In genomic region chrX:151398346-151398745, GRCh38 we compare ENCODE assay signal across 12 cellular contexts. TPM values are rescaled to one million over a fixed set of nuclear protein-coding genes. Genes with fewer than 3 reads are reported as not detected.
DNase-seq lines count a peak whose midpoint lies in the region; ATAC-seq and TF ChIP-seq lines count a peak whose summit lies in the region.
"Had no signal": no experiment of that assay in that cellular context is flagged by ENCODE, and none has a peak within 500 bp of the region (broad histone marks: within the 10 kb centered on the region; RNA-seq: fewer than 3 reads in every experiment).

No MANE protein-coding gene starts in this region.

- no peak overlapping the region; the same call in 1 of the 2 replicates for H3K9ac ChIP-seq in iPS-20b (ENCODE audit: low read depth, low read length)

- H3K36me3 ChIP-seq in iPS-20b (ENCODE audit: insufficient read depth, low read depth, low read length): peaks cover 3% of the 10 kb centered on the region; the same call in 1 of the 2 replicates
- H3K36me3 ChIP-seq: SJCRH30 had no signal

- no peaks in the 10 kb centered on the region for H3K9me3 ChIP-seq in iPS-20b (ENCODE audit: insufficient read depth, low read depth, low read length)
- H3K9me3 ChIP-seq: SJCRH30 had no signal

- POLR2A ChIA-PET in AG04449 (lab: Yijun Ruan, JAX) (interaction anchor here (1.1 kb wide), 1 partner anchor 21 kb away, joined by 5 read pairs; no protein-coding TSS in a partner anchor), WTC11 (lab: Charles Lee) (no interaction called here)

- no peaks in the 10 kb centered on the region; the same call in 1 of the 2 replicates for H3K4me1 ChIP-seq in iPS-20b (ENCODE audit: insufficient read depth, low read length)

- no peaks in the 10 kb centered on the region for H3K27me3 ChIP-seq in iPS-20b (ENCODE audit: insufficient read depth, low read length)
- H3K27me3 ChIP-seq: SJCRH30 had no signal

- H3K36me3 Mint-ChIP-seq in WTC11: no peaks in the 10 kb centered on the region

- H3K4me1 Mint-ChIP-seq in WTC11: peaks cover 14% of the 10 kb centered on the region

- H3K27ac ChIP-seq in iPS-20b (ENCODE audit: low read length): no peak overlapping the region

- TF ChIP-seq CTCF in AG04449 (IDR thresholded peaks at IDR 0.05; ENCODE audit: insufficient read depth, low read length, missing control alignments) (no peak), GM12875 (IDR thresholded peaks at IDR 0.05; ENCODE audit: borderline replicate concordance, insufficient read depth, low read depth, low read length) (no peak), WTC11 (IDR thresholded peaks at IDR 0.05) (no peak)

- no peaks in the 10 kb centered on the region for H3K27me3 Mint-ChIP-seq in WTC11 (ENCODE audit: low read depth)

- H3K4me3 ChIP-seq in AG04449 (ENCODE audit: low read depth, low read length) (peak overlapping the region; percentile 81), GM12875 (ENCODE audit: low read depth, low read length) (peak overlapping the region; percentile 85), iPS-20b (ENCODE audit: low read length) (peak overlapping the region; percentile 91; the same call in 1 of the 2 replicates)

- H3K27ac Mint-ChIP-seq in WTC11: no peak overlapping the region

- ATAC-seq in WTC11 (no peak), HG03342 (IDR thresholded peaks at IDR 0.05; ENCODE audit: unreplicated experiment) (no peak)
- ATAC-seq: left lobe of liver had no signal

- peak overlapping the region; percentile 85 for H3K4me3 Mint-ChIP-seq in WTC11

- CTCF ChIA-PET in AG04449 (lab: Yijun Ruan, JAX) (no interaction called here), WTC11 (lab: Charles Lee) (no interaction called here)

- DNase-seq in AG04449 (ENCODE audit: low read depth, low spot score): no peak
- no peak for DNase-seq in WTC11 (ENCODE audit: low spot score)
- no peak for DNase-seq in 8988T
- no peak for DNase-seq in stimulated activated CD4-positive, alpha-beta T cell treated with anti-CD3 and anti-CD28 coated beads, Interleukin-2, amount 100 ng/mL, for 24 hours
- DNase-seq in foreskin melanocyte: no peak
- DNase-seq: effector CD4-positive, alpha-beta T cell; NCI-H1436 had no signal

- H3K9me3 Mint-ChIP-seq in WTC11: no peaks in the 10 kb centered on the region

TF ChIP-seq in WTC11, 78 proteins besides CTCF, POLR2A, EP300 and RAD21:
- no peak for TF ChIP-seq ZNF317 (CRISPR knock-in tag; IDR thresholded peaks at IDR 0.05; ENCODE audit: borderline replicate concordance, low read depth)
- TF ChIP-seq ETV6 (CRISPR knock-in tag; IDR thresholded peaks at IDR 0.05): no peak
- no peak for TF ChIP-seq AR (CRISPR knock-in tag; IDR thresholded peaks at IDR 0.05)
- TF ChIP-seq GTF2I (CRISPR knock-in tag; conservative IDR thresholded peaks at IDR 0.05): no peak
- no peak for TF ChIP-seq MYBL2 (CRISPR knock-in tag; IDR thresholded peaks at IDR 0.05)
- no peak for TF ChIP-seq GRHL2 (CRISPR knock-in tag; IDR thresholded peaks at IDR 0.05; ENCODE audit: insufficient replicate concordance, severe bottlenecking)
- TF ChIP-seq NR1H2 (CRISPR knock-in tag; IDR thresholded peaks at IDR 0.05): no peak
- no peak for TF ChIP-seq ELF4 (CRISPR knock-in tag; IDR thresholded peaks at IDR 0.05; ENCODE audit: low read depth)
- TF ChIP-seq, protein P1, sequence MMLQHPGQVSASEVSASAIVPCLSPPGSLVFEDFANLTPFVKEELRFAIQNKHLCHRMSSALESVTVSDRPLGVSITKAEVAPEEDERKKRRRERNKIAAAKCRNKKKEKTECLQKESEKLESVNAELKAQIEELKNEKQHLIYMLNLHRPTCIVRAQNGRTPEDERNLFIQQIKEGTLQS (CRISPR knock-in tag; conservative IDR thresholded peaks at IDR 0.05): no peak
- TF ChIP-seq ESRRA (CRISPR knock-in tag; IDR thresholded peaks at IDR 0.05; ENCODE audit: borderline replicate concordance): no peak
- TF ChIP-seq, protein P2, sequence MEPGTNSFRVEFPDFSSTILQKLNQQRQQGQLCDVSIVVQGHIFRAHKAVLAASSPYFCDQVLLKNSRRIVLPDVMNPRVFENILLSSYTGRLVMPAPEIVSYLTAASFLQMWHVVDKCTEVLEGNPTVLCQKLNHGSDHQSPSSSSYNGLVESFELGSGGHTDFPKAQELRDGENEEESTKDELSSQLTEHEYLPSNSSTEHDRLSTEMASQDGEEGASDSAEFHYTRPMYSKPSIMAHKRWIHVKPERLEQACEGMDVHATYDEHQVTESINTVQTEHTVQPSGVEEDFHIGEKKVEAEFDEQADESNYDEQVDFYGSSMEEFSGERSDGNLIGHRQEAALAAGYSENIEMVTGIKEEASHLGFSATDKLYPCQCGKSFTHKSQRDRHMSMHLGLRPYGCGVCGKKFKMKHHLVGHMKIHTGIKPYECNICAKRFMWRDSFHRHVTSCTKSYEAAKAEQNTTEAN (CRISPR knock-in tag; IDR thresholded peaks at IDR 0.05): no peak
- TF ChIP-seq RELA (CRISPR knock-in tag; IDR thresholded peaks at IDR 0.05; ENCODE audit: borderline replicate concordance): no peak
- no peak for TF ChIP-seq SOX15 (CRISPR knock-in tag; IDR thresholded peaks at IDR 0.05)
- no peak for TF ChIP-seq CREM (CRISPR knock-in tag; IDR thresholded peaks at IDR 0.05)
- TF ChIP-seq, protein P3, sequence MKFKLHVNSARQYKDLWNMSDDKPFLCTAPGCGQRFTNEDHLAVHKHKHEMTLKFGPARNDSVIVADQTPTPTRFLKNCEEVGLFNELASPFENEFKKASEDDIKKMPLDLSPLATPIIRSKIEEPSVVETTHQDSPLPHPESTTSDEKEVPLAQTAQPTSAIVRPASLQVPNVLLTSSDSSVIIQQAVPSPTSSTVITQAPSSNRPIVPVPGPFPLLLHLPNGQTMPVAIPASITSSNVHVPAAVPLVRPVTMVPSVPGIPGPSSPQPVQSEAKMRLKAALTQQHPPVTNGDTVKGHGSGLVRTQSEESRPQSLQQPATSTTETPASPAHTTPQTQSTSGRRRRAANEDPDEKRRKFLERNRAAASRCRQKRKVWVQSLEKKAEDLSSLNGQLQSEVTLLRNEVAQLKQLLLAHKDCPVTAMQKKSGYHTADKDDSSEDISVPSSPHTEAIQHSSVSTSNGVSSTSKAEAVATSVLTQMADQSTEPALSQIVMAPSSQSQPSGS (CRISPR knock-in tag; IDR thresholded peaks at IDR 0.05; ENCODE audit: borderline replicate concordance, low read depth): no peak

RNA-seq across cellular contexts. Expression of gene VMA21, which starts 1.3 kb away (rescaled TPM):
- 51.4 to 54.9 TPM (median 52.8 TPM) in 3 replicates for total RNA-seq in WTC11 (2021)
